In the genomic region with DNA sequence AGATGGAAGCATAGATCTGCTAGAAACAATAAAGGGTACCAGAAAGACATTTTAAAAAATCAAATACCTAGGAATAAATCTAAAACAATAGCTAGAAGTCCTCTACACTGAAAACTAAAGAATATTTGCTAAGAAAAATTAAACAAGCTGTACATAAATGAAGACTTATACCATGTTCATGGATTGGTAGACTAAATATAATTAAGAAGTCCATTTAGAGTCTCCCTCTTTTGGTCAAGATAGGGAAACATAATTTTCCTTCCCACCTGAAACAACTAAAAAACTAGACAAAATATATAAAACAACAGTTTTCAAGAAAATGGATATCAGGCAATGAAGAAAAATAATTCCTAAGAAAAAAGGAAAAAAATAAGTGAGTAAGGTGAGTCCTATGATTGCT, we compare ENCODE assay signal across 34 cellular contexts.
"Had no signal": no experiment of that assay in that cellular context is flagged by ENCODE, and none has a peak within 500 bp of the region (broad histone marks: within the 10 kb centered on the region; RNA-seq: fewer than 3 reads in every experiment).

No MANE protein-coding gene starts in this region.

- H3K27me3 Mint-ChIP-seq: activated B cell treated with CpG ODN at 0.5 μM for 24 hours; activated CD8-positive, alpha-beta T cell treated with anti-CD3 and anti-CD28 coated beads for 36 hours; activated naive CD8-positive, alpha-beta T cell; activated T-helper 17 cell treated with anti-CD3 and anti-CD28 coated beads, Interleukin-2, amount 50 U/mL, for 72 hours; dendritic cell treated with granulocyte-macrophage colony-stimulating factor and Interleukin-4, amounts not matched to agents 40 ng/mL and 50 ng/mL, for 4 days; T-helper 17 cell had no signal

- H3K27ac ChIP-seq: brain microvascular endothelial cell, coronary artery, dorsolateral prefrontal cortex, WERI-Rb-1 had no signal

- H3K4me3 ChIP-seq: coronary artery, dorsolateral prefrontal cortex had no signal

- H3K36me3 ChIP-seq: brain microvascular endothelial cell, WERI-Rb-1 had no signal

- H3K4me3 Mint-ChIP-seq: activated B cell treated with CpG ODN at 0.5 μM for 24 hours; activated CD8-positive, alpha-beta T cell treated with anti-CD3 and anti-CD28 coated beads for 36 hours; activated naive CD8-positive, alpha-beta T cell; activated T-cell treated with anti-CD3 and anti-CD28 coated beads, Interleukin-2, amount 50 U/mL, for 4 hours; activated T-helper 17 cell treated with anti-CD3 and anti-CD28 coated beads, Interleukin-2, amount 50 U/mL, for 72 hours; dendritic cell treated with granulocyte-macrophage colony-stimulating factor and Interleukin-4, amounts not matched to agents 40 ng/mL and 50 ng/mL, for 4 days; T-helper 17 cell; T-helper 2 cell treated with Interferon-gamma antibody and Interleukin-4, amounts not matched to agents 5 μg/mL and 100 μg/mL, for 36 hours had no signal

- H3K9me3 Mint-ChIP-seq: activated B cell treated with CpG ODN at 0.5 μM for 24 hours had no signal

- H3K27ac Mint-ChIP-seq: activated B cell treated with CpG ODN at 0.5 μM for 24 hours; activated CD8-positive, alpha-beta T cell treated with anti-CD3 and anti-CD28 coated beads for 36 hours; activated naive CD8-positive, alpha-beta T cell; activated T-helper 17 cell treated with anti-CD3 and anti-CD28 coated beads, Interleukin-2, amount 50 U/mL, for 72 hours; dendritic cell treated with granulocyte-macrophage colony-stimulating factor and Interleukin-4, amounts not matched to agents 40 ng/mL and 50 ng/mL, for 4 days; T-helper 17 cell; T-helper 2 cell treated with Interferon-gamma antibody and Interleukin-4, amounts not matched to agents 5 μg/mL and 100 μg/mL, for 36 hours had no signal

- DNase-seq: activated B cell treated with CpG ODN at 0.5 μM for 24 hours; activated CD4-positive, alpha-beta T cell treated with anti-CD3 and anti-CD28 coated beads for 48 hours; activated CD4-positive, alpha-beta T cell treated with anti-CD3 and anti-CD28 coated beads, Interleukin-2, amount 50 U/mL, for 1 hour; activated CD4-positive, alpha-beta T cell treated with anti-CD3 and anti-CD28 coated beads, Interleukin-2, amount 50 U/mL, for 48 hours; activated CD8-positive, alpha-beta memory T cell treated with anti-CD3 and anti-CD28 coated beads for 24 hours; activated CD8-positive, alpha-beta T cell treated with anti-CD3 and anti-CD28 coated beads for 36 hours; activated effector memory CD4-positive, alpha-beta T cell treated with Interleukin-2 at 50 U/mL for 16 hours; activated gamma-delta T cell treated with Interleukin-2 at 50 U/mL for 16 hours; activated naive CD4-positive, alpha-beta T cell treated with anti-CD3 and anti-CD28 coated beads, Interleukin-2, amount 50 U/mL, for 16 hours; activated naive CD4-positive, alpha-beta T cell treated with Interleukin-2 at 50 U/mL for 16 hours; activated T-cell treated with anti-CD3 and anti-CD28 coated beads, Interleukin-2, amount 50 U/mL, for 4 hours; amniotic stem cell; anterior cingulate cortex; brain microvascular endothelial cell; central memory CD4-positive, alpha-beta T cell; cerebellar nuclear complex; dorsolateral prefrontal cortex; effector memory CD4-positive, alpha-beta T cell; erythroblast; foreskin fibroblast; head of caudate nucleus; T-helper 1 cell; T-helper 17 cell; T1000; WERI-Rb-1 had no signal

- ATAC-seq: activated CD4-positive, CD25-positive, alpha-beta regulatory T cell treated with anti-CD3 and anti-CD28 coated beads, Interleukin-2, amount 50 U/mL, for 24 hours; activated CD8-positive, alpha-beta T cell treated with anti-CD3 and anti-CD28 coated beads for 36 hours; activated T-cell treated with anti-CD3 and anti-CD28 coated beads, Interleukin-2, amount 50 U/mL, for 4 hours; T-helper 17 cell had no signal

- H3K27me3 ChIP-seq: brain microvascular endothelial cell, dorsolateral prefrontal cortex had no signal

- FAIRE-seq: astrocyte, bronchial epithelial cell, frontal cortex had no signal
